Comparison of ENCODE assay signal across 1 cellular context in the genomic region with DNA sequence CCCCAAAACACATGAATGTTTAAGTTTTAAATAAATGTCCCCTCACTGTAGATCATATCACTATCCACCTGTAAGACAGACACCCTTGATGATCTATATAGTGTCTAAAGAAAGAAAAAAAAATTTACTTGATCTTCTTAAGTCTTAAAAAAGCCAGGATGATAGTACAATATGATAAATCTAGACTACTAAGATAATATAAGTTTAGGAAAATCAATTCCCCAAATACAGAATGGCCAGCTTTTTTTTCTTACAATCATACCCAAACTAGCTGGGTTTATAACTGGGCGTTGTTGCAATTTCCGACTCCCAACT.
TF ChIP-seq lines count a peak whose summit lies in the region.

No MANE protein-coding gene starts in this region.

TF ChIP-seq in SK-N-SH treated with all-trans-retinoic acid at 6 μM for 48 hours, 23 proteins besides CTCF, POLR2A, EP300 and RAD21 (continued from another document):
- TF ChIP-seq, protein P1, sequence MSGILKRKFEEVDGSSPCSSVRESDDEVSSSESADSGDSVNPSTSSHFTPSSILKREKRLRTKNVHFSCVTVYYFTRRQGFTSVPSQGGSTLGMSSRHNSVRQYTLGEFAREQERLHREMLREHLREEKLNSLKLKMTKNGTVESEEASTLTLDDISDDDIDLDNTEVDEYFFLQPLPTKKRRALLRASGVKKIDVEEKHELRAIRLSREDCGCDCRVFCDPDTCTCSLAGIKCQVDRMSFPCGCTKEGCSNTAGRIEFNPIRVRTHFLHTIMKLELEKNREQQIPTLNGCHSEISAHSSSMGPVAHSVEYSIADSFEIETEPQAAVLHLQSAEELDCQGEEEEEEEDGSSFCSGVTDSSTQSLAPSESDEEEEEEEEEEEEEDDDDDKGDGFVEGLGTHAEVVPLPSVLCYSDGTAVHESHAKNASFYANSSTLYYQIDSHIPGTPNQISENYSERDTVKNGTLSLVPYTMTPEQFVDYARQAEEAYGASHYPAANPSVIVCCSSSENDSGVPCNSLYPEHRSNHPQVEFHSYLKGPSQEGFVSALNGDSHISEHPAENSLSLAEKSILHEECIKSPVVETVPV (CRISPR knock-in tag; IDR thresholded peaks at IDR 0.05) = no peak
- TF ChIP-seq SNAI2 (CRISPR knock-in tag; IDR thresholded peaks at IDR 0.05) = no peak
